9 cellular contexts compared by ENCODE assay signal in genomic region chr10:58102897-58103296, GRCh38.
"Had no signal": no experiment of that assay in that cellular context is flagged by ENCODE, and none has a peak within 500 bp of the region (broad histone marks: within the 10 kb centered on the region; RNA-seq: fewer than 3 reads in every experiment).

No MANE protein-coding gene starts in this region.

- ATAC-seq: HCT116, HepG2 had no signal

- H3K9me3 ChIP-seq: HAP-1 had no signal

- H3K27ac Mint-ChIP-seq: HFFc6, IgD-negative memory B cell had no signal

- H3K4me1 ChIP-seq: HAP-1 had no signal

- H3K9me3 Mint-ChIP-seq: HFFc6 had no signal

- H3K27me3 Mint-ChIP-seq: IgD-negative memory B cell had no signal

- H3K36me3 Mint-ChIP-seq: IgD-negative memory B cell had no signal

- H3K4me1 Mint-ChIP-seq: IgD-negative memory B cell had no signal

- H3K27ac ChIP-seq: GM23248, HL-60 had no signal

- H3K36me3 ChIP-seq: HAP-1 had no signal

- H3K4me3 Mint-ChIP-seq: HFFc6, IgD-negative memory B cell had no signal

- DNase-seq: GM23248, GOT3, H7, HFFc6 had no signal

- H3K4me3 ChIP-seq: GM23248, HAP-1 had no signal

- H3K9ac ChIP-seq: GM23248 had no signal
